Comparison of ENCODE assay signal across 18 cellular contexts in the genomic region with DNA sequence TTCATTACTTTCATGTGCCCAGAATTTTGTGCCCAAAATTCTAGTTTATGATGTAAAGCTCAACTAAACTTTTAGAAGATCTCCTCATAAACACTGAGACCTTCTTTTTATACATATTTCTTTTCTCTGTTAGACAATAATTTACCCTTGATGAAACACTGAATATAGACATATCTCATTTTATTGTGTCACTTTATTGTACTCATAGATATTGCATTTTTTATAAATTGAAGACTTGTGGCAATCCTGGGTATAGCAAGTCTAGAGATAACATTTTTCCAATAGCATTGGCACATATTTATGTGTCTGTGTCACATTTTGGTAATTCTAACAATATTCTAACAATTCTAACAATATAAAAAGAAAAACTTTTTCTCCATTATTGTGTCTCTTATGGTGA.
A peak's percentile ranks its signal among the peaks of the same experiment; 100 is the strongest.
DNase-seq lines count a peak whose midpoint lies in the region; ATAC-seq and TF ChIP-seq lines count a peak whose summit lies in the region.
"Had no signal": no experiment of that assay in that cellular context is flagged by ENCODE, and none has a peak within 500 bp of the region (broad histone marks: within the 10 kb centered on the region; RNA-seq: fewer than 3 reads in every experiment).

No MANE protein-coding gene starts in this region.

- H3K27ac Mint-ChIP-seq in H9 (no peak overlapping the region), endodermal cell (no peak overlapping the region), neural crest cell (ENCODE audit: unreplicated experiment) (no peak overlapping the region)
- no peak overlapping the region for H3K27ac Mint-ChIP-seq in activated naive CD8-positive, alpha-beta T cell treated with anti-CD3 and anti-CD28 coated beads, Interleukin-2, amount 50 U/mL, for 24 hours
- H3K27ac Mint-ChIP-seq: CD4-positive, alpha-beta T cell had no signal

- H3K23ac ChIP-seq in H9 (ENCODE audit: insufficient read length, low read depth, low read length), result no peak overlapping the region

- H3K9me3 Mint-ChIP-seq in H9 (peaks cover 9 to 13% of the 10 kb centered on the region in 2 experiments; a peak in 3 of 5 replicates), endodermal cell (peaks cover 7% of the 10 kb centered on the region), neural crest cell (peaks cover 8% of the 10 kb centered on the region)
- no peaks in the 10 kb centered on the region for H3K9me3 Mint-ChIP-seq in activated naive CD8-positive, alpha-beta T cell treated with anti-CD3 and anti-CD28 coated beads, Interleukin-2, amount 50 U/mL, for 24 hours
- H3K9me3 Mint-ChIP-seq: CD4-positive, alpha-beta T cell had no signal

- H3K27me3 ChIP-seq in H9 (ENCODE audit: insufficient read depth, low read length), result no peaks in the 10 kb centered on the region
- H3K27me3 ChIP-seq in KMS-11 (ENCODE audit: insufficient read depth, low read depth), result no peaks in the 10 kb centered on the region
- no peaks in the 10 kb centered on the region for H3K27me3 ChIP-seq in endodermal cell (ENCODE audit: control insufficient read depth, insufficient read depth, low read length, poor library complexity, severe bottlenecking)

- DNase-seq in H9 (no peak), endodermal cell (no peak), neural crest cell (ENCODE audit: low read depth, low spot score) (no peak)
- DNase-seq in stimulated activated naive CD8-positive, alpha-beta T cell treated with anti-CD3 and anti-CD28 coated beads, Interleukin-15, Interleukin-2, amounts not matched to agents 100 U/mL and 50 U/mL, for 24 hours, result no peak
- DNase-seq in activated naive CD8-positive, alpha-beta T cell treated with anti-CD3 and anti-CD28 coated beads, Interleukin-2, amount 50 U/mL, for 24 hours, result no peak
- DNase-seq: AML-193; Caco-2; CD4-positive, alpha-beta T cell; DMS79 treated with DMSO at 0.1 percent for 48 hours; GF-D8; GOT3; H7; IMR-90 had no signal

- no peaks in the 10 kb centered on the region for H3K36me3 ChIP-seq in KMS-11 (ENCODE audit: insufficient read depth)
- H3K36me3 ChIP-seq in endodermal cell (ENCODE audit: control insufficient read depth, insufficient read depth, low read length), result no peaks in the 10 kb centered on the region

- H3K14ac ChIP-seq in H9 (ENCODE audit: insufficient read depth, low read length), result no peak overlapping the region

- H3K79me1 ChIP-seq in H9 (ENCODE audit: insufficient read depth, low read depth, low read length, poor library complexity, severe bottlenecking), result no peaks in the 10 kb centered on the region

- H3K18ac ChIP-seq in H9 (ENCODE audit: insufficient read length, low read depth, low read length), result no peak overlapping the region

- H3K27me3 Mint-ChIP-seq in H9 (ENCODE audit: low read depth), result peaks cover 3% of the 10 kb centered on the region
- no peaks in the 10 kb centered on the region for H3K27me3 Mint-ChIP-seq in endodermal cell (ENCODE audit: insufficient read depth)
- no peaks in the 10 kb centered on the region for H3K27me3 Mint-ChIP-seq in neural crest cell (ENCODE audit: low read depth)
- H3K27me3 Mint-ChIP-seq in activated naive CD8-positive, alpha-beta T cell treated with anti-CD3 and anti-CD28 coated beads, Interleukin-2, amount 50 U/mL, for 24 hours, result peaks cover 11% of the 10 kb centered on the region

- H3T11ph ChIP-seq in H9 (ENCODE audit: low read length), result no peak overlapping the region

- no peak overlapping the region for H2BK15ac ChIP-seq in H9 (ENCODE audit: low read depth, low read length)

- H3K4me3 ChIP-seq in KMS-11 (IDR thresholded peaks at IDR 0.05; ENCODE audit: insufficient read depth, low read depth, low read length) (no peak overlapping the region), endodermal cell (ENCODE audit: low read length) (no peak overlapping the region)
- H3K4me3 ChIP-seq: K562 had no signal

- H3K79me2 ChIP-seq in H9 (ENCODE audit: insufficient read depth, low read length) (no peaks in the 10 kb centered on the region), KMS-11 (ENCODE audit: insufficient read depth, low read depth) (no peaks in the 10 kb centered on the region)

- TF ChIP-seq CTCF in H9 (conservative IDR thresholded peaks at IDR 0.05), result peak; percentile 34; the same call in 2 of the 3 replicates
- 0 out of 2 replicates have a peak, but pooled peaks have one; percentile 13 for TF ChIP-seq CTCF in KMS-11 (conservative IDR thresholded peaks at IDR 0.05; ENCODE audit: low read depth, low read length)
- TF ChIP-seq CTCF in endodermal cell (conservative IDR thresholded peaks at IDR 0.05), result peak; percentile 43
- peak; percentile 48 for TF ChIP-seq CTCF in neural crest cell (conservative IDR thresholded peaks at IDR 0.05)

- H2AFZ ChIP-seq in H9 (ENCODE audit: low read length) (no peak overlapping the region), KMS-11 (ENCODE audit: low read depth) (no peak overlapping the region)

- no peak overlapping the region for H2BK5ac ChIP-seq in H9 (ENCODE audit: insufficient read length, low read length)

- H3K4me2 ChIP-seq in H9 (ENCODE audit: insufficient read depth, insufficient read length, low read length) (no peak overlapping the region), KMS-11 (no peak overlapping the region)

- H3K4ac ChIP-seq in H9 (ENCODE audit: low read depth, low read length), result no peak overlapping the region

- no peaks in the 10 kb centered on the region for H3K23me2 ChIP-seq in H9 (ENCODE audit: insufficient read length, low read depth, low read length, poor library complexity, severe bottlenecking)

- no peak overlapping the region for H2BK120ac ChIP-seq in H9 (ENCODE audit: low read depth, low read length, poor library complexity, severe bottlenecking)

- no peak overlapping the region for H4K91ac ChIP-seq in H9 (ENCODE audit: insufficient read length, low read depth, low read length)

- H3K9me3 ChIP-seq in H9 (ENCODE audit: control insufficient read depth, low read depth, low read length) (no peaks in the 10 kb centered on the region), endodermal cell (ENCODE audit: control insufficient read depth, low read length) (no peaks in the 10 kb centered on the region)
- H3K9me3 ChIP-seq: Caco-2 had no signal

- H3K9ac ChIP-seq in H9 (ENCODE audit: extremely low read depth, insufficient read length, low read length) (no peak overlapping the region), KMS-11 (no peak overlapping the region), endodermal cell (ENCODE audit: extremely low read depth, low read length, poor library complexity, severe bottlenecking) (no peak overlapping the region)

- H2AK5ac ChIP-seq in H9 (ENCODE audit: insufficient read length, low read length), result no peak overlapping the region

- H2BK12ac ChIP-seq in H9 (ENCODE audit: insufficient read length, low read depth, low read length), result no peak overlapping the region

- no peaks in the 10 kb centered on the region for H4K20me1 ChIP-seq in H9 (ENCODE audit: control insufficient read depth, insufficient read depth, insufficient read length)
- no peaks in the 10 kb centered on the region for H4K20me1 ChIP-seq in KMS-11 (ENCODE audit: insufficient read depth)

- no peak overlapping the region for H2BK20ac ChIP-seq in H9 (ENCODE audit: low read depth, low read length, poor library complexity, severe bottlenecking)

- H3K4me3 Mint-ChIP-seq in H9 (no peak overlapping the region), endodermal cell (no peak overlapping the region), neural crest cell (no peak overlapping the region)
- no peak overlapping the region for H3K4me3 Mint-ChIP-seq in activated naive CD8-positive, alpha-beta T cell treated with anti-CD3 and anti-CD28 coated beads, Interleukin-2, amount 50 U/mL, for 24 hours
- H3K4me3 Mint-ChIP-seq: CD4-positive, alpha-beta T cell had no signal

- H4K5ac ChIP-seq in H9 (ENCODE audit: insufficient read length, low read depth, low read length), result no peak overlapping the region

- no peak overlapping the region for H3K56ac ChIP-seq in H9 (ENCODE audit: insufficient read length, low read depth, low read length)

- ATAC-seq in HG02884 (IDR thresholded peaks at IDR 0.05; ENCODE audit: unreplicated experiment) (no peak), HG02938 (IDR thresholded peaks at IDR 0.05; ENCODE audit: unreplicated experiment) (no peak)
- ATAC-seq in stimulated activated naive CD8-positive, alpha-beta T cell treated with anti-CD3 and anti-CD28 coated beads, Interleukin-15, Interleukin-2, amounts not matched to agents 100 U/mL and 50 U/mL, for 24 hours, result no peak
- ATAC-seq in activated naive CD8-positive, alpha-beta T cell treated with anti-CD3 and anti-CD28 coated beads, Interleukin-2, amount 50 U/mL, for 24 hours, result no peak
- ATAC-seq: K562 had no signal

- H3K27ac ChIP-seq in H9 (ENCODE audit: insufficient read length, low read depth, low read length), result no peak overlapping the region
- no peak overlapping the region for H3K27ac ChIP-seq in KMS-11
- H3K27ac ChIP-seq in endodermal cell (ENCODE audit: low read depth, low read length), result no peak overlapping the region
- H3K27ac ChIP-seq: C4-2B had no signal

- H3K4me1 ChIP-seq in H9 (ENCODE audit: insufficient read depth, low read length), result no peaks in the 10 kb centered on the region
- H3K4me1 ChIP-seq in KMS-11 (ENCODE audit: low read depth, poor library complexity, severe bottlenecking), result peaks cover 11% of the 10 kb centered on the region
- H3K4me1 ChIP-seq in endodermal cell (ENCODE audit: control insufficient read depth, insufficient read depth, low read length), result no peaks in the 10 kb centered on the region
- H3K4me1 ChIP-seq: Caco-2 had no signal

- H3K4me1 Mint-ChIP-seq in H9 (peaks cover 5 to 6% of the 10 kb centered on the region in 2 experiments; a peak in 3 of 4 replicates), endodermal cell (no peaks in the 10 kb centered on the region), neural crest cell (peaks cover 11% of the 10 kb centered on the region)
- no peaks in the 10 kb centered on the region for H3K4me1 Mint-ChIP-seq in activated naive CD8-positive, alpha-beta T cell treated with anti-CD3 and anti-CD28 coated beads, Interleukin-2, amount 50 U/mL, for 24 hours

- no peak overlapping the region for H4K8ac ChIP-seq in H9 (replicated peaks; ENCODE audit: insufficient read length, low read depth, low read length)

- H3K36me3 Mint-ChIP-seq in H9 (ENCODE audit: insufficient read depth in 1 of 3, low read depth in 3 of 3), result peaks cover 0 to 9% (median 0%) of the 10 kb centered on the region in 3 experiments; a peak in 1 of 7 replicates
- H3K36me3 Mint-ChIP-seq in endodermal cell (ENCODE audit: low read depth), result no peaks in the 10 kb centered on the region
- peaks cover 9% of the 10 kb centered on the region for H3K36me3 Mint-ChIP-seq in neural crest cell (ENCODE audit: low read depth)
- H3K36me3 Mint-ChIP-seq in activated naive CD8-positive, alpha-beta T cell treated with anti-CD3 and anti-CD28 coated beads, Interleukin-2, amount 50 U/mL, for 24 hours (ENCODE audit: low read depth), result no peaks in the 10 kb centered on the region
